In the genomic region with DNA sequence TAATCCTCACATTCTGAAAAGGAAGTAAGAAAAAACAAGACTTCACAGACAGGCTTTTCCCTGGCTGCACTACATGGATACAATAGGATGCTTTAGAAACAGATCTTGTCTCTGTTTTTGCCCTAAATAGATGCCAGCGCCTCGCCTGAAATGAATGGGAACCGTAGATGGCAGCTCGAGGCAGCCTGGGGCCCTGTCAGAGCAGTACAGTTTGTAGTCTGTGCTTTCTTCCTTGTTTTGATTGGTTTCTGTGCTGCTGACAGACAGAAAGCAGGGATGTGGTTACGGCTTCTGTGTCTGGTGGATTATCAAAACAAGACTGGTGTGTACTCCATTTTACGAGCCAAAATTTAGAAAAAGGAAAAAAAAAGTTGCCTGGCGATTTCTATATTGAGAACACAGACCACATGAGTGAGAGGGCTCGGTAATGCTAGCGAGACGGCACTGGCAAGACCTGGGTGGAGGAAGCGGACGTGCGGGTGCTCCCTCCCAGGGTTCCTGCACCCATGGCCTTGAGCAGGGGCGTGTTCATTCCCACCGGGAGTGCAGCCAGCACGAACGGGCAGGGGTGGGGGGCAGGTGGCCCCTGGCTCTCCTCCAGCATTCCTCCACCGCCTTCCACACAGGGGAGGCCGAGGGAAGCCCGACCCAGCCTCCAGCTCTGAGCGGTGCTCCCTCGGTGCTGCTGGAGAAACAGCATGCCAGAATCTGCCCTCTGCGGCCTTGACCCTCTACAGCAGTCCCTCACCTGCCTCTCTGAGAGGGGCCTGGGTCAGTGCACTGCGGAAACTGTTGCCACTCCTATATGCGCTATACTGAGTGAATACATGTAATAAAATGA, we compare ENCODE assay signal across 1 cellular context.
TF ChIP-seq lines count a peak whose summit lies in the region.

No MANE protein-coding gene starts in this region.

TF ChIP-seq in HepG2, 621 proteins besides CTCF, POLR2A, EP300 and RAD21 (continued from another document and continues in another):
- TF ChIP-seq, protein P1, sequence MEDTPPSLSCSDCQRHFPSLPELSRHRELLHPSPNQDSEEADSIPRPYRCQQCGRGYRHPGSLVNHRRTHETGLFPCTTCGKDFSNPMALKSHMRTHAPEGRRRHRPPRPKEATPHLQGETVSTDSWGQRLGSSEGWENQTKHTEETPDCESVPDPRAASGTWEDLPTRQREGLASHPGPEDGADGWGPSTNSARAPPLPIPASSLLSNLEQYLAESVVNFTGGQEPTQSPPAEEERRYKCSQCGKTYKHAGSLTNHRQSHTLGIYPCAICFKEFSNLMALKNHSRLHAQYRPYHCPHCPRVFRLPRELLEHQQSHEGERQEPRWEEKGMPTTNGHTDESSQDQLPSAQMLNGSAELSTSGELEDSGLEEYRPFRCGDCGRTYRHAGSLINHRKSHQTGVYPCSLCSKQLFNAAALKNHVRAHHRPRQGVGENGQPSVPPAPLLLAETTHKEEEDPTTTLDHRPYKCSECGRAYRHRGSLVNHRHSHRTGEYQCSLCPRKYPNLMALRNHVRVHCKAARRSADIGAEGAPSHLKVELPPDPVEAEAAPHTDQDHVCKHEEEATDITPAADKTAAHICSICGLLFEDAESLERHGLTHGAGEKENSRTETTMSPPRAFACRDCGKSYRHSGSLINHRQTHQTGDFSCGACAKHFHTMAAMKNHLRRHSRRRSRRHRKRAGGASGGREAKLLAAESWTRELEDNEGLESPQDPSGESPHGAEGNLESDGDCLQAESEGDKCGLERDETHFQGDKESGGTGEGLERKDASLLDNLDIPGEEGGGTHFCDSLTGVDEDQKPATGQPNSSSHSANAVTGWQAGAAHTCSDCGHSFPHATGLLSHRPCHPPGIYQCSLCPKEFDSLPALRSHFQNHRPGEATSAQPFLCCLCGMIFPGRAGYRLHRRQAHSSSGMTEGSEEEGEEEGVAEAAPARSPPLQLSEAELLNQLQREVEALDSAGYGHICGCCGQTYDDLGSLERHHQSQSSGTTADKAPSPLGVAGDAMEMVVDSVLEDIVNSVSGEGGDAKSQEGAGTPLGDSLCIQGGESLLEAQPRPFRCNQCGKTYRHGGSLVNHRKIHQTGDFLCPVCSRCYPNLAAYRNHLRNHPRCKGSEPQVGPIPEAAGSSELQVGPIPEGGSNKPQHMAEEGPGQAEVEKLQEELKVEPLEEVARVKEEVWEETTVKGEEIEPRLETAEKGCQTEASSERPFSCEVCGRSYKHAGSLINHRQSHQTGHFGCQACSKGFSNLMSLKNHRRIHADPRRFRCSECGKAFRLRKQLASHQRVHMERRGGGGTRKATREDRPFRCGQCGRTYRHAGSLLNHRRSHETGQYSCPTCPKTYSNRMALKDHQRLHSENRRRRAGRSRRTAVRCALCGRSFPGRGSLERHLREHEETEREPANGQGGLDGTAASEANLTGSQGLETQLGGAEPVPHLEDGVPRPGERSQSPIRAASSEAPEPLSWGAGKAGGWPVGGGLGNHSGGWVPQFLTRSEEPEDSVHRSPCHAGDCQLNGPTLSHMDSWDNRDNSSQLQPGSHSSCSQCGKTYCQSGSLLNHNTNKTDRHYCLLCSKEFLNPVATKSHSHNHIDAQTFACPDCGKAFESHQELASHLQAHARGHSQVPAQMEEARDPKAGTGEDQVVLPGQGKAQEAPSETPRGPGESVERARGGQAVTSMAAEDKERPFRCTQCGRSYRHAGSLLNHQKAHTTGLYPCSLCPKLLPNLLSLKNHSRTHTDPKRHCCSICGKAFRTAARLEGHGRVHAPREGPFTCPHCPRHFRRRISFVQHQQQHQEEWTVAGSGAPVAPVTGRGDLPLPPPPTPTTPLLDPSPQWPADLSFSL (CRISPR knock-in tag; IDR thresholded peaks at IDR 0.05): no peak
- TF ChIP-seq ZSCAN22 (CRISPR knock-in tag; IDR thresholded peaks at IDR 0.05): no peak
- TF ChIP-seq, protein P2, sequence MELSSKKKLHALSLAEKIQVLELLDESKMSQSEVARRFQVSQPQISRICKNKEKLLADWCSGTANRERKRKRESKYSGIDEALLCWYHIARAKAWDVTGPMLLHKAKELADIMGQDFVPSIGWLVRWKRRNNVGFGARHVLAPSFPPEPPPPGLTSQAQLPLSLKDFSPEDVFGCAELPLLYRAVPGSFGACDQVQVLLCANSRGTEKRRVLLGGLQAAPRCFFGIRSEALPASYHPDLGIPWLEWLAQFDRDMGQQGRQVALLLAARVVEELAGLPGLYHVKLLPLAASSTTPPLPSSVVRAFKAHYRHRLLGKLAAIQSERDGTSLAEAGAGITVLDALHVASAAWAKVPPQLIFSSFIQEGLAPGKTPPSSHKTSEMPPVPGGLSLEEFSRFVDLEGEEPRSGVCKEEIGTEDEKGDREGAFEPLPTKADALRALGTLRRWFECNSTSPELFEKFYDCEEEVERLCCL (CRISPR knock-in tag; IDR thresholded peaks at IDR 0.05; ENCODE audit: borderline replicate concordance): no peak
- peak; percentile 83 for TF ChIP-seq ELF3 (CRISPR knock-in tag; IDR thresholded peaks at IDR 0.05)
- TF ChIP-seq ZNF652 (CRISPR knock-in tag; IDR thresholded peaks at IDR 0.05; ENCODE audit: borderline replicate concordance, low read depth): no peak
- 0 out of 2 replicates have a peak, but pooled peaks have one; percentile 40 for TF ChIP-seq NCOA1 (CRISPR knock-in tag; IDR thresholded peaks at IDR 0.05)
- TF ChIP-seq POGZ (CRISPR knock-in tag; IDR thresholded peaks at IDR 0.05): peak; percentile 82
- TF ChIP-seq CHD4 (IDR thresholded peaks at IDR 0.05; ENCODE audit: borderline replicate concordance, low read length): no peak
- TF ChIP-seq, protein P3, sequence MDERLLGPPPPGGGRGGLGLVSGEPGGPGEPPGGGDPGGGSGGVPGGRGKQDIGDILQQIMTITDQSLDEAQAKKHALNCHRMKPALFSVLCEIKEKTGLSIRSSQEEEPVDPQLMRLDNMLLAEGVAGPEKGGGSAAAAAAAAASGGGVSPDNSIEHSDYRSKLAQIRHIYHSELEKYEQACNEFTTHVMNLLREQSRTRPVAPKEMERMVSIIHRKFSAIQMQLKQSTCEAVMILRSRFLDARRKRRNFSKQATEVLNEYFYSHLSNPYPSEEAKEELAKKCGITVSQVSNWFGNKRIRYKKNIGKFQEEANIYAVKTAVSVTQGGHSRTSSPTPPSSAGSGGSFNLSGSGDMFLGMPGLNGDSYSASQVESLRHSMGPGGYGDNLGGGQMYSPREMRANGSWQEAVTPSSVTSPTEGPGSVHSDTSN (CRISPR knock-in tag; IDR thresholded peaks at IDR 0.05): no peak; the same call in 1 of the 2 replicates
- TF ChIP-seq, protein P4, sequence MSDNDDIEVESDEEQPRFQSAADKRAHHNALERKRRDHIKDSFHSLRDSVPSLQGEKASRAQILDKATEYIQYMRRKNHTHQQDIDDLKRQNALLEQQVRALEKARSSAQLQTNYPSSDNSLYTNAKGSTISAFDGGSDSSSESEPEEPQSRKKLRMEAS (IDR thresholded peaks at IDR 0.05): peak; percentile 28; the same call in 1 of the 2 replicates
- TF ChIP-seq ZNF761 (CRISPR knock-in tag; conservative IDR thresholded peaks at IDR 0.05): no peak
- peak; percentile 34 for TF ChIP-seq FOXA3 (CRISPR knock-in tag; IDR thresholded peaks at IDR 0.05)
- peak; percentile 27; the same call in 1 of the 2 replicates for TF ChIP-seq ZNF629 (CRISPR knock-in tag; conservative IDR thresholded peaks at IDR 0.05)
- TF ChIP-seq NFATC3 (CRISPR knock-in tag; IDR thresholded peaks at IDR 0.05): no peak
- TF ChIP-seq STAG1 (CRISPR knock-in tag; IDR thresholded peaks at IDR 0.05): no peak
- TF ChIP-seq XBP1 (CRISPR knock-in tag; IDR thresholded peaks at IDR 0.05): no peak
- TF ChIP-seq ZNF329 (CRISPR knock-in tag; IDR thresholded peaks at IDR 0.05; ENCODE audit: low read depth): no peak
- TF ChIP-seq BHLHE40 (IDR thresholded peaks at IDR 0.05; ENCODE audit: low read length): 0 out of 2 replicates have a peak, but pooled peaks have one; percentile 7
- peak; percentile 81 for TF ChIP-seq KMT2A (CRISPR knock-in tag; IDR thresholded peaks at IDR 0.05)
- peak; percentile 82; the same call in 1 of the 2 replicates for TF ChIP-seq NFKB2 (CRISPR knock-in tag; IDR thresholded peaks at IDR 0.05; ENCODE audit: borderline replicate concordance)
- TF ChIP-seq, protein P5, sequence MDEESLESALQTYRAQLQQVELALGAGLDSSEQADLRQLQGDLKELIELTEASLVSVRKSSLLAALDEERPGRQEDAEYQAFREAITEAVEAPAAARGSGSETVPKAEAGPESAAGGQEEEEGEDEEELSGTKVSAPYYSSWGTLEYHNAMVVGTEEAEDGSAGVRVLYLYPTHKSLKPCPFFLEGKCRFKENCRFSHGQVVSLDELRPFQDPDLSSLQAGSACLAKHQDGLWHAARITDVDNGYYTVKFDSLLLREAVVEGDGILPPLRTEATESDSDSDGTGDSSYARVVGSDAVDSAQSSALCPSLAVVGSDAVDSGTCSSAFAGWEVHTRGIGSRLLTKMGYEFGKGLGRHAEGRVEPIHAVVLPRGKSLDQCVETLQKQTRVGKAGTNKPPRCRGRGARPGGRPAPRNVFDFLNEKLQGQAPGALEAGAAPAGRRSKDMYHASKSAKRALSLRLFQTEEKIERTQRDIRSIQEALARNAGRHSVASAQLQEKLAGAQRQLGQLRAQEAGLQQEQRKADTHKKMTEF (CRISPR knock-in tag; IDR thresholded peaks at IDR 0.05): peak; percentile 46; the same call in 1 of the 2 replicates
- TF ChIP-seq TAF1 (CRISPR knock-in tag; IDR thresholded peaks at IDR 0.05): no peak
- TF ChIP-seq ZNF510 (CRISPR knock-in tag; IDR thresholded peaks at IDR 0.05; ENCODE audit: low read depth): no peak
- TF ChIP-seq, protein P6, sequence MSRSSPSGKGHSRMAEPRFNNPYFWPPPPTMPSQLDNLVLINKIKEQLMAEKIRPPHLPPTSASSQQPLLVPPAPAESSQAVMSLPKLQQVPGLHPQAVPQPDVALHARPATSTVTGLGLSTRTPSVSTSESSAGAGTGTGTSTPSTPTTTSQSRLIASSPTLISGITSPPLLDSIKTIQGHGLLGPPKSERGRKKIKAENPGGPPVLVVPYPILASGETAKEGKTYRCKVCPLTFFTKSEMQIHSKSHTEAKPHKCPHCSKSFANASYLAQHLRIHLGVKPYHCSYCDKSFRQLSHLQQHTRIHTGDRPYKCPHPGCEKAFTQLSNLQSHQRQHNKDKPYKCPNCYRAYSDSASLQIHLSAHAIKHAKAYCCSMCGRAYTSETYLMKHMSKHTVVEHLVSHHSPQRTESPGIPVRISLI (CRISPR knock-in tag; IDR thresholded peaks at IDR 0.05; ENCODE audit: borderline replicate concordance): peak; percentile 31; the same call in 1 of the 2 replicates
- TF ChIP-seq JUND (CRISPR knock-in tag; IDR thresholded peaks at IDR 0.05): peak; percentile 44; the same call in 1 of the 2 replicates
- TF ChIP-seq, protein P7, sequence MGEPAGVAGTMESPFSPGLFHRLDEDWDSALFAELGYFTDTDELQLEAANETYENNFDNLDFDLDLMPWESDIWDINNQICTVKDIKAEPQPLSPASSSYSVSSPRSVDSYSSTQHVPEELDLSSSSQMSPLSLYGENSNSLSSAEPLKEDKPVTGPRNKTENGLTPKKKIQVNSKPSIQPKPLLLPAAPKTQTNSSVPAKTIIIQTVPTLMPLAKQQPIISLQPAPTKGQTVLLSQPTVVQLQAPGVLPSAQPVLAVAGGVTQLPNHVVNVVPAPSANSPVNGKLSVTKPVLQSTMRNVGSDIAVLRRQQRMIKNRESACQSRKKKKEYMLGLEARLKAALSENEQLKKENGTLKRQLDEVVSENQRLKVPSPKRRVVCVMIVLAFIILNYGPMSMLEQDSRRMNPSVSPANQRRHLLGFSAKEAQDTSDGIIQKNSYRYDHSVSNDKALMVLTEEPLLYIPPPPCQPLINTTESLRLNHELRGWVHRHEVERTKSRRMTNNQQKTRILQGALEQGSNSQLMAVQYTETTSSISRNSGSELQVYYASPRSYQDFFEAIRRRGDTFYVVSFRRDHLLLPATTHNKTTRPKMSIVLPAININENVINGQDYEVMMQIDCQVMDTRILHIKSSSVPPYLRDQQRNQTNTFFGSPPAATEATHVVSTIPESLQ (CRISPR knock-in tag; conservative IDR thresholded peaks at IDR 0.05): no peak
- TF ChIP-seq KLF11 (CRISPR knock-in tag; IDR thresholded peaks at IDR 0.05): no peak
- TF ChIP-seq ZNF317 (CRISPR knock-in tag; IDR thresholded peaks at IDR 0.05): peak; percentile 57; the same call in 1 of the 2 replicates
- TF ChIP-seq, protein P8, sequence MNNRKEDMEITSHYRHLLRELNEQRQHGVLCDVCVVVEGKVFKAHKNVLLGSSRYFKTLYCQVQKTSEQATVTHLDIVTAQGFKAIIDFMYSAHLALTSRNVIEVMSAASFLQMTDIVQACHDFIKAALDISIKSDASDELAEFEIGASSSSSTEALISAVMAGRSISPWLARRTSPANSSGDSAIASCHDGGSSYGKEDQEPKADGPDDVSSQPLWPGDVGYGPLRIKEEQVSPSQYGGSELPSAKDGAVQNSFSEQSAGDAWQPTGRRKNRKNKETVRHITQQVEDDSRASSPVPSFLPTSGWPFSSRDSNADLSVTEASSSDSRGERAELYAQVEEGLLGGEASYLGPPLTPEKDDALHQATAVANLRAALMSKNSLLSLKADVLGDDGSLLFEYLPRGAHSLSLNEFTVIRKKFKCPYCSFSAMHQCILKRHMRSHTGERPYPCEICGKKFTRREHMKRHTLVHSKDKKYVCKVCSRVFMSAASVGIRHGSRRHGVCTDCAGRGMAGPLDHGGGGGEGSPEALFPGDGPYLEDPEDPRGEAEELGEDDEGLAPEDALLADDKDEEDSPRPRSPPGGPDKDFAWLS (CRISPR knock-in tag; IDR thresholded peaks at IDR 0.05; ENCODE audit: borderline replicate concordance): no peak
- no peak for TF ChIP-seq ERF (CRISPR knock-in tag; IDR thresholded peaks at IDR 0.05)
- TF ChIP-seq, protein P9, sequence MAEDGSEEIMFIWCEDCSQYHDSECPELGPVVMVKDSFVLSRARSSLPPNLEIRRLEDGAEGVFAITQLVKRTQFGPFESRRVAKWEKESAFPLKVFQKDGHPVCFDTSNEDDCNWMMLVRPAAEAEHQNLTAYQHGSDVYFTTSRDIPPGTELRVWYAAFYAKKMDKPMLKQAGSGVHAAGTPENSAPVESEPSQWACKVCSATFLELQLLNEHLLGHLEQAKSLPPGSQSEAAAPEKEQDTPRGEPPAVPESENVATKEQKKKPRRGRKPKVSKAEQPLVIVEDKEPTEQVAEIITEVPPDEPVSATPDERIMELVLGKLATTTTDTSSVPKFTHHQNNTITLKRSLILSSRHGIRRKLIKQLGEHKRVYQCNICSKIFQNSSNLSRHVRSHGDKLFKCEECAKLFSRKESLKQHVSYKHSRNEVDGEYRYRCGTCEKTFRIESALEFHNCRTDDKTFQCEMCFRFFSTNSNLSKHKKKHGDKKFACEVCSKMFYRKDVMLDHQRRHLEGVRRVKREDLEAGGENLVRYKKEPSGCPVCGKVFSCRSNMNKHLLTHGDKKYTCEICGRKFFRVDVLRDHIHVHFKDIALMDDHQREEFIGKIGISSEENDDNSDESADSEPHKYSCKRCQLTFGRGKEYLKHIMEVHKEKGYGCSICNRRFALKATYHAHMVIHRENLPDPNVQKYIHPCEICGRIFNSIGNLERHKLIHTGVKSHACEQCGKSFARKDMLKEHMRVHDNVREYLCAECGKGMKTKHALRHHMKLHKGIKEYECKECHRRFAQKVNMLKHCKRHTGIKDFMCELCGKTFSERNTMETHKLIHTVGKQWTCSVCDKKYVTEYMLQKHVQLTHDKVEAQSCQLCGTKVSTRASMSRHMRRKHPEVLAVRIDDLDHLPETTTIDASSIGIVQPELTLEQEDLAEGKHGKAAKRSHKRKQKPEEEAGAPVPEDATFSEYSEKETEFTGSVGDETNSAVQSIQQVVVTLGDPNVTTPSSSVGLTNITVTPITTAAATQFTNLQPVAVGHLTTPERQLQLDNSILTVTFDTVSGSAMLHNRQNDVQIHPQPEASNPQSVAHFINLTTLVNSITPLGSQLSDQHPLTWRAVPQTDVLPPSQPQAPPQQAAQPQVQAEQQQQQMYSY (CRISPR knock-in tag; IDR thresholded peaks at IDR 0.05): no peak
- TF ChIP-seq, protein P10, sequence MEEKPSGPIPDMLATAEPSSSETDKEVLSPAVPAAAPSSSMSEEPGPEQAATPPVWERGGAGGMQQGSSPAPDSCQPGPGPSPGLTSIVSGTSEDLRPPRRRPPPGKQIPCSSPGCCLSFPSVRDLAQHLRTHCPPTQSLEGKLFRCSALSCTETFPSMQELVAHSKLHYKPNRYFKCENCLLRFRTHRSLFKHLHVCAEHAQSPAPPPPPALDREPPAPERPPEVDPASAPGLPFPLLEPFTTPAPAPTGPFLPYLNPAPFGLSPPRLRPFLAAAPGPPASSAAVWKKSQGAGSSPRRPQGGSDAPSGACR (CRISPR knock-in tag; IDR thresholded peaks at IDR 0.05): no peak
- TF ChIP-seq FOSL1 (CRISPR knock-in tag; IDR thresholded peaks at IDR 0.05; ENCODE audit: borderline replicate concordance): no peak
